9 cellular contexts compared by ENCODE assay signal in genomic region chr1:112637257-112638108, GRCh38. TPM values are rescaled to one million over a fixed set of nuclear protein-coding genes. Genes with fewer than 3 reads are reported as not detected.
DNase-seq lines count a peak whose midpoint lies in the region; ATAC-seq and TF ChIP-seq lines count a peak whose summit lies in the region.
"Had no signal": no experiment of that assay in that cellular context is flagged by ENCODE, and none has a peak within 500 bp of the region (broad histone marks: within the 10 kb centered on the region; RNA-seq: fewer than 3 reads in every experiment).

No MANE protein-coding gene starts in this region.

- peaks cover 57% of the 10 kb centered on the region for H3K4me1 Mint-ChIP-seq in CD8-positive, alpha-beta T cell (ENCODE audit: low read depth)
- H3K4me1 Mint-ChIP-seq in natural killer cell, result peaks cover 57 to 58% of the 10 kb centered on the region in 2 donors

- H3K27me3 Mint-ChIP-seq in CD8-positive, alpha-beta T cell (ENCODE audit: low read depth), result no peaks in the 10 kb centered on the region
- no peaks in the 10 kb centered on the region for H3K27me3 Mint-ChIP-seq in natural killer cell (ENCODE audit: low read depth in 2 of 2)

- no peak overlapping the region for H3K4me3 ChIP-seq in CD8-positive, alpha-beta T cell (ENCODE audit: low read depth, low read length)
- H3K4me3 ChIP-seq: right lobe of liver had no signal

- H3K9me3 Mint-ChIP-seq in CD8-positive, alpha-beta T cell, result peaks cover 3% of the 10 kb centered on the region
- H3K9me3 Mint-ChIP-seq in natural killer cell, result no peaks in the 10 kb centered on the region

- intact Hi-C loops in CD8-positive, alpha-beta T cell (cut with DNase I, micrococcal nuclease), result no loop called here
- intact Hi-C loops in natural killer cell (cut with micrococcal nuclease) (no loop called here), left cardiac atrium (cut with DNase I) (no loop called here)

- H3K4me3 Mint-ChIP-seq in CD8-positive, alpha-beta T cell, result no peak overlapping the region
- H3K4me3 Mint-ChIP-seq in natural killer cell, result peak overlapping the region; percentile 70

- ATAC-seq in CD8-positive, alpha-beta T cell, result peak; percentile 11
- no peak for ATAC-seq in natural killer cell
- ATAC-seq in left cardiac atrium, result no peak
- ATAC-seq in GM19324 (IDR thresholded peaks at IDR 0.05; ENCODE audit: low FRiP score, unreplicated experiment), result no peak

- peaks cover 26% of the 10 kb centered on the region for H3K36me3 Mint-ChIP-seq in CD8-positive, alpha-beta T cell
- H3K36me3 Mint-ChIP-seq in natural killer cell, result no peaks in the 10 kb centered on the region

- in situ Hi-C loops in SK-MEL-5 (cut with HindIII; ENCODE audit: low pct_unique_long_range_greater_than_20kb, low sequenced_read_pairs), result no loop called here

- H3K36me3 ChIP-seq in CD8-positive, alpha-beta T cell (ENCODE audit: insufficient read depth, low read length), result no peaks in the 10 kb centered on the region
- H3K36me3 ChIP-seq: right lobe of liver had no signal

- no peak for DNase-seq in CD8-positive, alpha-beta T cell
- peak; percentile 67 for DNase-seq in SK-MEL-5 (ENCODE audit: low read depth, low spot score)
- peak; percentile 80 for DNase-seq in epidermal melanocyte (ENCODE audit: insufficient read length, low spot score)
- no peak for DNase-seq in natural killer cell
- no peak for DNase-seq in stimulated activated CD4-positive, alpha-beta T cell treated with anti-CD3 and anti-CD28 coated beads, Interleukin-15, amount 100 ng/mL, for 24 hours
- DNase-seq in SHP77 (lab: John Stamatoyannopoulos, UW), result no peak
- no peak for DNase-seq in left cardiac atrium
- DNase-seq: right lobe of liver had no signal

- H3K27me3 ChIP-seq in CD8-positive, alpha-beta T cell (ENCODE audit: insufficient read depth, low read length), result no peaks in the 10 kb centered on the region
- H3K27me3 ChIP-seq: right lobe of liver had no signal

- peak overlapping the region; percentile 76 for H3K27ac Mint-ChIP-seq in CD8-positive, alpha-beta T cell
- H3K27ac Mint-ChIP-seq in natural killer cell, result peak overlapping the region; percentile 63 to 92

- H3K9me3 ChIP-seq in CD8-positive, alpha-beta T cell (ENCODE audit: low read length), result no peaks in the 10 kb centered on the region
- H3K9me3 ChIP-seq: right lobe of liver had no signal

- POLR2A ChIA-PET in CD8-positive, alpha-beta T cell (lab: Charles Lee), result interaction anchor here (0.7 to 1.9 kb wide), 2 partner anchors 9 to 19 kb away, joined by 3 to 9 read pairs; partner anchors contain the start of gene ST7L

- CTCF ChIA-PET in CD8-positive, alpha-beta T cell (lab: Charles Lee), result no interaction called here

- no peak for TF ChIP-seq CTCF in CD8-positive, alpha-beta T cell (IDR thresholded peaks at IDR 0.05)
- no peak for TF ChIP-seq CTCF in natural killer cell (IDR thresholded peaks at IDR 0.05)

- peaks cover 24% of the 10 kb centered on the region for H3K4me1 ChIP-seq in CD8-positive, alpha-beta T cell (ENCODE audit: insufficient read depth, low read length)

- H3K27ac ChIP-seq in CD8-positive, alpha-beta T cell (ENCODE audit: low read depth, low read length), result no peak overlapping the region

RNA-seq across cellular contexts. Expression of gene CAPZA1, which starts 17.9 kb away (rescaled TPM):
- total RNA-seq in CD8-positive, alpha-beta T cell, result 100 to 1,000 TPM; 185 to 196 TPM
- total RNA-seq in SK-MEL-5 (2014; rRNA removed; shearing (Covaris generic)), result 137 and 146 TPM in 2 replicates
- polyA plus RNA-seq in SK-MEL-5 (2015; cell fraction: cytosol; rRNA removed), result 77.5 and 107 TPM in 2 replicates
- polyA plus RNA-seq in SK-MEL-5 (2015; cell fraction: nucleus; rRNA removed), result 76.1 and 88.7 TPM in 2 replicates
- total RNA-seq in natural killer cell (100 to 1,000 TPM; 231 to 244 (median 233) TPM), left cardiac atrium (10 to 100 TPM; 48.1 to 59.9 TPM)

RNA-seq across cellular contexts. Expression of gene ST7L, which starts 18.5 kb away (rescaled TPM):
- total RNA-seq in CD8-positive, alpha-beta T cell, result 10 to 100 TPM; 23.0 to 25.7 TPM
- total RNA-seq in SK-MEL-5 (2014; rRNA removed; shearing (Covaris generic)), result 23.8 and 28.2 TPM in 2 replicates
- polyA plus RNA-seq in SK-MEL-5 (2015; cell fraction: cytosol; rRNA removed), result 23.3 and 28.1 TPM in 2 replicates
- polyA plus RNA-seq in SK-MEL-5 (2015; cell fraction: nucleus; rRNA removed), result 8.7 and 32.1 TPM in 2 replicates
- total RNA-seq in natural killer cell (10 to 100 TPM; 23.5 to 32.3 (median 30.1) TPM), left cardiac atrium (10 to 100 TPM; 13.9 to 14.2 TPM)

RNA-seq across cellular contexts. Expression of gene MOV10, which starts 37.0 kb away (rescaled TPM):
- 10 to 100 TPM; 92.4 to 94.7 TPM for total RNA-seq in CD8-positive, alpha-beta T cell
- 29.1 TPM in 2 replicates for total RNA-seq in SK-MEL-5 (2014; rRNA removed; shearing (Covaris generic))
- 36.1 and 61.7 TPM in 2 replicates for polyA plus RNA-seq in SK-MEL-5 (2015; cell fraction: cytosol; rRNA removed)
- 221 and 258 TPM in 2 replicates for polyA plus RNA-seq in SK-MEL-5 (2015; cell fraction: nucleus; rRNA removed)
- total RNA-seq in natural killer cell, result 100 to 1,000 TPM in 2 of 3 donors, 10 to 100 TPM in 1; 87.9 to 124 (median 119) TPM
- total RNA-seq in left cardiac atrium, result 10 to 100 TPM; 15.9 to 20.3 TPM

Comparison
In these comparisons a context has a peak if more than half of its experiments do, and no peak if none do; other contexts are left out.
1. DNase-seq: peak in SK-MEL-5 (single experiment) and epidermal melanocyte (single experiment); none in CD8-positive, alpha-beta T cell (0 of 7), natural killer cell (single experiment), stimulated activated CD4-positive, alpha-beta T cell treated with anti-CD3 and anti-CD28 coated beads, Interleukin-15, amount 100 ng/mL, for 24 hours (single experiment), SHP77 (0 of 2) and left cardiac atrium (single experiment).